ENCODE assay signal across 11 cellular contexts in genomic region chr10:46311961-46312431, GRCh38. TPM values are rescaled to one million over a fixed set of nuclear protein-coding genes. Genes with fewer than 3 reads are reported as not detected.
"Had no signal": no experiment of that assay in that cellular context is flagged by ENCODE, and none has a peak within 500 bp of the region (broad histone marks: within the 10 kb centered on the region; RNA-seq: fewer than 3 reads in every experiment).

No MANE protein-coding gene starts in this region.

RNA-seq across cellular contexts. Expression of gene ANTXRL, which starts 25.2 kb away (rescaled TPM):
- total RNA-seq: activated CD8-positive, alpha-beta memory T cell treated with anti-CD3 and anti-CD28 coated beads for 36 hours; activated T-cell treated with anti-CD3 and anti-CD28 coated beads, Interleukin-2, amount 50 U/mL, for 72 hours; cerebellum; dermis blood vessel endothelial cell; endothelial cell of umbilical vein; esophagus muscularis mucosa; foreskin keratinocyte; hepatocyte; lower lobe of right lung; temporal lobe; upper lobe of right lung had no signal
- polyA plus RNA-seq: endothelial cell of umbilical vein, foreskin keratinocyte, hepatocyte had no signal
